In the genomic region with DNA sequence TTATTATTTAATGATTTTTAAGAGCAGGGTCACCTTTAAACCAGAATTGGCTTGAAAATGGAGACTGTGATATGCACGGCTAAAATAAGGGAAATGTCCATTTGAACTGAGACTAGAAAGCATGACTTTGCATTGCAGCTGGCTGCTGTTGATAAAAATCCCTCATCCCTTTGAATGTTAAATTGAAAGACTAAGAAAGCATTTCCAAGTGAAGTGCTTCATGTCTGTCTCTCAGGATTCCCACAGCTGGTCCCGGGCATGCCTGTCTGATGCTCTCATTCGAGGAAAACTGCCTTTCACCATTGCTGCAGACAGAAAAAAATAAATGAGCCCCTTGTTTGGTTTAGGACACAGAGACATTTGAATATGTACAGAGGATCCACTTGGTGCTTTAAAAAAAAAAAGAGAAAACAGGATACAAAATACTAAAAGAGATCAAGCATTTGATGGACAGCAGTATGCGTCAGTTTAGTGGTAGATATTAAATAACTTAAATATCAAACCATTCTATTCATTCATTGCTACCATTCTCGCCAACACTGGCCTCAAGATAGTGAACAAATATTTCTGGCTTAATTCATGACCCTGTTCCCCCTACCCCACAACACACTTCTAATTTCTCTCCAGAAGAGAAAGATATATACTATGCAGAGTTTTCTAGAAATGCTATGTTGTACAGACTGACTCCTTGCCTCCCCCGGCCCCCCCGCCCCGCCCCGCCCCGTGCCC, we compare ENCODE assay signal across 12 cellular contexts. TPM values are rescaled to one million over a fixed set of nuclear protein-coding genes. Genes with fewer than 3 reads are reported as not detected.
DNase-seq lines count a peak whose midpoint lies in the region; ATAC-seq, FAIRE-seq and TF ChIP-seq lines count a peak whose summit lies in the region.
"Had no signal": no experiment of that assay in that cellular context is flagged by ENCODE, and none has a peak within 500 bp of the region (broad histone marks: within the 10 kb centered on the region; RNA-seq: fewer than 3 reads in every experiment).

No MANE protein-coding gene starts in this region.

- H3K36me3 Mint-ChIP-seq in activated naive CD8-positive, alpha-beta T cell, result peaks cover 2% of the 10 kb centered on the region
- no peaks in the 10 kb centered on the region for H3K36me3 Mint-ChIP-seq in natural killer cell treated with Interleukin-12 subunit alpha and Interleukin-12 subunit beta and Interleukin-15 and Interleukin-18, amount 100 ng/mL, for 72 hours

- intact Hi-C loops in lower leg skin (cut with DNase I; ENCODE audit: low total_unique reads), result no loop called here

- peak overlapping the region; percentile 73 for H3K4me3 Mint-ChIP-seq in activated naive CD8-positive, alpha-beta T cell
- H3K4me3 Mint-ChIP-seq in natural killer cell treated with Interleukin-12 subunit alpha and Interleukin-12 subunit beta and Interleukin-15 and Interleukin-18, amount 100 ng/mL, for 72 hours, result peak overlapping the region; percentile 76

- TF ChIP-seq CTCF in lower leg skin (IDR thresholded peaks at IDR 0.05), result no peak

- H3K9me3 Mint-ChIP-seq in activated naive CD8-positive, alpha-beta T cell (ENCODE audit: low read depth), result no peaks in the 10 kb centered on the region
- H3K9me3 Mint-ChIP-seq in natural killer cell treated with Interleukin-12 subunit alpha and Interleukin-12 subunit beta and Interleukin-15 and Interleukin-18, amount 100 ng/mL, for 72 hours, result no peaks in the 10 kb centered on the region

- H4K20me1 ChIP-seq in BLaER1 treated with 17β-estradiol and CSF1 and Interleukin-3, amounts not matched to agents 10 nM and 100 nM, result peaks cover 0 to 30% (median 0%) of the 10 kb centered on the region in 11 experiments; a peak in 4 of 22 replicates

- peaks cover 3 to 30% (median 13%) of the 10 kb centered on the region in 11 experiments; a peak in 17 of 22 replicates for H3K36me3 ChIP-seq in BLaER1 treated with 17β-estradiol and CSF1 and Interleukin-3, amounts not matched to agents 10 nM and 100 nM
- H3K36me3 ChIP-seq: esophagus squamous epithelium had no signal

- H3K4me1 ChIP-seq in BLaER1 treated with 17β-estradiol and CSF1 and Interleukin-3, amounts not matched to agents 10 nM and 100 nM, result peaks cover 39 to 92% (median 80%) of the 10 kb centered on the region in 10 experiments

- peak; percentile 46 for FAIRE-seq in GM12892 (lab: Jason Lieb, UNC)

- peak overlapping the region; percentile 1 for H3K27ac Mint-ChIP-seq in activated naive CD8-positive, alpha-beta T cell
- peak overlapping the region; percentile 37 to 49 for H3K27ac Mint-ChIP-seq in natural killer cell treated with Interleukin-12 subunit alpha and Interleukin-12 subunit beta and Interleukin-15 and Interleukin-18, amount 100 ng/mL, for 72 hours

- TF ChIP-seq POLR2A in GM12892 (IDR thresholded peaks at IDR 0.05; ENCODE audit: low read depth, low read length) (no peak), lower leg skin (IDR thresholded peaks at IDR 0.05) (no peak)

- H3K4me2 ChIP-seq in BLaER1 treated with 17β-estradiol and CSF1 and Interleukin-3, amounts not matched to agents 10 nM and 100 nM, result peak overlapping the region; percentile 78 to 97 (median 88)

- H3K27me3 Mint-ChIP-seq in activated naive CD8-positive, alpha-beta T cell, result no peaks in the 10 kb centered on the region
- H3K27me3 Mint-ChIP-seq in natural killer cell treated with Interleukin-12 subunit alpha and Interleukin-12 subunit beta and Interleukin-15 and Interleukin-18, amount 100 ng/mL, for 72 hours, result peaks cover 13% of the 10 kb centered on the region in 2 donors

- H3K9me3 ChIP-seq in BLaER1 treated with 17β-estradiol and CSF1 and Interleukin-3, amounts not matched to agents 10 nM and 100 nM (replicated peaks in 1 of 11), result no peaks in the 10 kb centered on the region
- H3K9me3 ChIP-seq: esophagus squamous epithelium had no signal

- peaks cover 34% of the 10 kb centered on the region for H3K4me1 Mint-ChIP-seq in activated naive CD8-positive, alpha-beta T cell (ENCODE audit: low read depth)
- H3K4me1 Mint-ChIP-seq in natural killer cell treated with Interleukin-12 subunit alpha and Interleukin-12 subunit beta and Interleukin-15 and Interleukin-18, amount 100 ng/mL, for 72 hours (ENCODE audit: low read depth in 2 of 2), result peaks cover 18 to 19% of the 10 kb centered on the region in 2 donors

- peak overlapping the region; percentile 48 to 88 (median 79); a peak in 21 of 22 replicates for H3K27ac ChIP-seq in BLaER1 treated with 17β-estradiol and CSF1 and Interleukin-3, amounts not matched to agents 10 nM and 100 nM
- H3K27ac ChIP-seq: C4-2B had no signal

- H3K27me3 ChIP-seq in BLaER1 treated with 17β-estradiol and CSF1 and Interleukin-3, amounts not matched to agents 10 nM and 100 nM, result peaks cover 0 to 5% (median 0%) of the 10 kb centered on the region in 11 experiments; a peak in 1 of 22 replicates
- H3K27me3 ChIP-seq: esophagus squamous epithelium had no signal

- ATAC-seq in natural killer cell treated with Interleukin-12 subunit alpha and Interleukin-12 subunit beta and Interleukin-15 and Interleukin-18, amount 100 ng/mL, for 72 hours, result no peak

- no peak for DNase-seq in GM12892 (ENCODE audit: insufficient read length)
- DNase-seq in natural killer cell treated with Interleukin-12 subunit alpha and Interleukin-12 subunit beta and Interleukin-15 and Interleukin-18, amount 100 ng/mL, for 72 hours (ENCODE audit: low spot score), result no peak
- no peak for DNase-seq in SIG-M5 (lab: John Stamatoyannopoulos, UW)
- no peak for DNase-seq in SHP77 (lab: John Stamatoyannopoulos, UW)
- no peak for DNase-seq in SKM-1 (lab: John Stamatoyannopoulos, UW; ENCODE audit: unreplicated experiment)
- no peak for DNase-seq in lower leg skin (ENCODE audit: low spot score in 2 of 2)
- DNase-seq: esophagus squamous epithelium, NCI-H1436, T1000 had no signal

- WGBS in lower leg skin, 2 donors, result 72 to 74% methylated on average over 10 of the region's 10 CpGs

- peak overlapping the region; percentile 54 to 76 (median 64) for H3K4me3 ChIP-seq in BLaER1 treated with 17β-estradiol and CSF1 and Interleukin-3, amounts not matched to agents 10 nM and 100 nM
- no peak overlapping the region for H3K4me3 ChIP-seq in lower leg skin (ENCODE audit: low read depth, poor library complexity, severe bottlenecking)

- peak overlapping the region; percentile 70 to 87 (median 79) for H3K9ac ChIP-seq in BLaER1 treated with 17β-estradiol and CSF1 and Interleukin-3, amounts not matched to agents 10 nM and 100 nM

RNA-seq across cellular contexts. Expression of gene TBC1D7, which starts 55.0 kb away (rescaled TPM):
- 38.1 TPM for polyA plus RNA-seq in GM12892 (2012; ENCODE audit: missing spikeins)
- total RNA-seq in natural killer cell treated with Interleukin-12 subunit alpha and Interleukin-12 subunit beta and Interleukin-15 and Interleukin-18, amount 100 ng/mL, for 72 hours, result 10 to 100 TPM; 21.8 to 23.4 TPM
- total RNA-seq in lower leg skin, result 10 to 100 TPM in 3 of 4 donors, 1 to 10 TPM in 1; 8.2 to 15.7 (median 14.3) TPM
